In the genomic region with DNA sequence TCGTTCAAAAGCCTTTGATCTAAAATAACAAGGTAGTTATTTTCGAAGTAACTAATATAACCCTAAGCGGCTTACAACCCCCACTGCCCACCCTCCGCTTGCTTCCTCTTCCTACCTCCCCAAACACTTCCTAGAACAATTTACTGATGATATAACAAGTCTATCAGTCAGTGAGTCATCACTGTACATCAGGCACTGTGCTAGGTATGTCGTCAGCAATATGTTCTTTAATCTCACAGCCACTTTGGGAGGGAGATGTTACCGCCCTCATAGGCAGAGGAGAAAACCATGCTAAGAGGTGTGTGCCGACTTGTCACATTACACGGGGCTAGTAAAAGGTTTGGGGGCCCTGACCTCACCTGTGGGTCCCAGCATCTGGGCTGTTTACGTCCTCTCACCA, we compare ENCODE assay signal across 20 cellular contexts.
DNase-seq lines count a peak whose midpoint lies in the region; ATAC-seq, FAIRE-seq and TF ChIP-seq lines count a peak whose summit lies in the region.
"Had no signal": no experiment of that assay in that cellular context is flagged by ENCODE, and none has a peak within 500 bp of the region (broad histone marks: within the 10 kb centered on the region; RNA-seq: fewer than 3 reads in every experiment).

No MANE protein-coding gene starts in this region.

- DNase-seq in HepG2 (ENCODE audit: low spot score) (no peak), right lobe of liver (no peak), putamen (ENCODE audit: low spot score) (peak; percentile 59)
- DNase-seq in stimulated activated naive CD4-positive, alpha-beta T cell treated with Interleukin-2 at 50 U/mL for 16 hours (lab: John Stamatoyannopoulos, UW) = no peak
- DNase-seq: AML-193; Caco-2; Calu3; CD4-positive, alpha-beta T cell; CD8-positive, alpha-beta T cell; DMS79 treated with DMSO at 0.1 percent for 48 hours; GF-D8 had no signal

- no TSS peak for BruUV-seq in HepG2 (replicated peaks; lab: Mats Ljungman, UMichigan)

- ATAC-seq in HepG2 (no peak), right lobe of liver (no peak), HG02588 (IDR thresholded peaks at IDR 0.05; ENCODE audit: unreplicated experiment) (no peak)
- ATAC-seq: A549; CD8-positive, alpha-beta T cell had no signal

- no peak for TF ChIP-seq CTCF in HepG2 (CRISPR knock-in tag; IDR thresholded peaks at IDR 0.05)
- no peak for TF ChIP-seq CTCF in right lobe of liver (IDR thresholded peaks at IDR 0.05)

- TF ChIP-seq POLR2A in HepG2 (IDR thresholded peaks at IDR 0.05; ENCODE audit: insufficient read depth in 1 of 2, low read depth in 2 of 2, low read length in 2 of 2) = no peak
- TF ChIP-seq POLR2A in right lobe of liver (IDR thresholded peaks at IDR 0.05) = no peak

- no peak overlapping the region for H3K9ac ChIP-seq in HepG2 (ENCODE audit: insufficient read depth, low read depth, low read length)
- H3K9ac ChIP-seq: BLaER1 treated with 17β-estradiol and CSF1 and Interleukin-3, amounts not matched to agents 10 nM and 100 nM had no signal

- H3K79me2 ChIP-seq in HepG2 (ENCODE audit: insufficient read depth, low read length) = no peaks in the 10 kb centered on the region

- TF ChIP-seq RAD21 in HepG2 (CRISPR knock-in tag; IDR thresholded peaks at IDR 0.05) = no peak

- H3K4me2 ChIP-seq in HepG2 (ENCODE audit: low read depth, low read length) = no peak overlapping the region
- H3K4me2 ChIP-seq: A549; BLaER1 treated with 17β-estradiol and CSF1 and Interleukin-3, amounts not matched to agents 10 nM and 100 nM had no signal

- H3K4me3 ChIP-seq in HepG2 (replicated peaks in 1 of 3; ENCODE audit: insufficient read depth in 1 of 3, low read depth in 2 of 3, low read length in 3 of 3) (no peak overlapping the region), right lobe of liver (no peak overlapping the region)
- H3K4me3 ChIP-seq: A549; BLaER1 treated with 17β-estradiol and CSF1 and Interleukin-3, amounts not matched to agents 10 nM and 100 nM had no signal

- intact Hi-C loops in HepG2 (cut with micrococcal nuclease; ENCODE audit: unreplicated experiment) (no loop called here), right lobe of liver (cut with DNase I) (no loop called here)

- FAIRE-seq in HepG2 (lab: Jason Lieb, UNC) = no peak
- FAIRE-seq: A549, D721Med, G401.6, GM12891, GM19239 had no signal

- in situ Hi-C loops in HepG2 (cut with HindIII; ENCODE audit: extremely low pct_ligation_motif_present, low pct_unique_long_range_greater_than_20kb) = no loop called here

- CTCF ChIA-PET in HepG2 (lab: Yijun Ruan, JAX; ENCODE audit: low intra/inter-chr PET ratio, low total read pairs) = no interaction called here

- POLR2A ChIA-PET in HepG2 (lab: Yijun Ruan, JAX) = no interaction called here

- peaks cover 2 to 10% of the 10 kb centered on the region in 2 experiments; a peak in 2 of 5 replicates for H3K27me3 ChIP-seq in HepG2 (ENCODE audit: control insufficient read depth in 1 of 2, insufficient read depth in 2 of 2, low read length in 2 of 2)
- no peaks in the 10 kb centered on the region for H3K27me3 ChIP-seq in right lobe of liver
- H3K27me3 ChIP-seq: BLaER1 treated with 17β-estradiol and CSF1 and Interleukin-3, amounts not matched to agents 10 nM and 100 nM had no signal

- H3K36me3 ChIP-seq in HepG2 (replicated peaks in 1 of 2; ENCODE audit: control insufficient read depth in 1 of 2, insufficient read depth in 2 of 2, low read length in 2 of 2) (no peaks in the 10 kb centered on the region), right lobe of liver (no peaks in the 10 kb centered on the region)
- H3K36me3 ChIP-seq: BLaER1 treated with 17β-estradiol and CSF1 and Interleukin-3, amounts not matched to agents 10 nM and 100 nM had no signal

- 19% methylated on average over 9 of the region's 9 CpGs for WGBS in HepG2 (ENCODE audit: low lambda C conversion rate)
- 60% methylated on average over 6 of the region's 9 CpGs for WGBS in right lobe of liver (ENCODE audit: insufficient coverage, low coverage, low lambda C conversion rate, missing lambda C conversion rate)

- no peak overlapping the region for H3K27ac ChIP-seq in HepG2 (ENCODE audit: extremely low read length, insufficient read depth, low read length)
- no peak overlapping the region for H3K27ac ChIP-seq in right lobe of liver
- H3K27ac ChIP-seq: 22Rv1; A549; BLaER1 treated with 17β-estradiol and CSF1 and Interleukin-3, amounts not matched to agents 10 nM and 100 nM; C4-2B had no signal

- H4K20me1 ChIP-seq in HepG2 (ENCODE audit: insufficient read depth, low read length) = no peaks in the 10 kb centered on the region
- H4K20me1 ChIP-seq: BLaER1 treated with 17β-estradiol and CSF1 and Interleukin-3, amounts not matched to agents 10 nM and 100 nM had no signal

- no peak overlapping the region for H2AFZ ChIP-seq in HepG2 (ENCODE audit: low read length)

- H3K9me3 ChIP-seq in HepG2 (ENCODE audit: low read length) (no peaks in the 10 kb centered on the region), right lobe of liver (no peaks in the 10 kb centered on the region)
- H3K9me3 ChIP-seq: A549, Caco-2 had no signal

- H3K4me1 ChIP-seq in HepG2 (ENCODE audit: insufficient read depth, low read length) (no peaks in the 10 kb centered on the region), right lobe of liver (no peaks in the 10 kb centered on the region)
- H3K4me1 ChIP-seq: A549, Caco-2 had no signal

- no peak for TF ChIP-seq EP300 in HepG2 (IDR thresholded peaks at IDR 0.05; ENCODE audit: low read depth in 2 of 2, low read length in 2 of 2)
- TF ChIP-seq EP300 in HepG2 (CRISPR knock-in tag; IDR thresholded peaks at IDR 0.05; ENCODE audit: borderline replicate concordance) = no peak

TF ChIP-seq in HepG2, 621 proteins besides CTCF, POLR2A, EP300 and RAD21:
- peak; percentile 42 for TF ChIP-seq CREB1 (IDR thresholded peaks at IDR 0.05)
- no peak for TF ChIP-seq CREB1 (CRISPR knock-in tag; IDR thresholded peaks at IDR 0.05)
- TF ChIP-seq SRSF9 (IDR thresholded peaks at IDR 0.05; ENCODE audit: borderline replicate concordance, insufficient read depth, low read depth, low read length, poor library complexity, severe bottlenecking) = no peak
- no peak for TF ChIP-seq NFYC (CRISPR knock-in tag; IDR thresholded peaks at IDR 0.05)
- TF ChIP-seq BORCS8-MEF2B (CRISPR knock-in tag; IDR thresholded peaks at IDR 0.05) = no peak
